26 cellular contexts compared by ENCODE assay signal in the genomic region with DNA sequence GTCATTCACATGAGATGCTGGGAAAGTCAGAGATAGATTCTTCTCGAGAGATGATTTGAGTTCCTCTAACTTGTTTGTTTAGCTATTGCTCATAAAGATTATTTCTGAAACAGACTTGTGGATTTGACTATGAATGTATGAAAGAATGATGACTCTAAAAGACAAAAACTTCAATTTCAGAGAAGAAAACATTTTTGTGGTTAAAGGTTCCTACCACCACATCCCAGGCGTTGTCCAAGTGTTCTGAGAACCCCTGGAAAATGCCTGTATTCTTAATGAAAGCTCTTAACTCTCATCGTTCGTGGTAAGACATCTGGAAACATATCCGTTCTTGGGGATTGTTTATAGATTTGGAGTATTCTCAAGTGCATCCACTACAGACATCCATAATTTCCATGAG.
DNase-seq lines count a peak whose midpoint lies in the region; ATAC-seq and TF ChIP-seq lines count a peak whose summit lies in the region.
"Had no signal": no experiment of that assay in that cellular context is flagged by ENCODE, and none has a peak within 500 bp of the region (broad histone marks: within the 10 kb centered on the region; RNA-seq: fewer than 3 reads in every experiment).

No MANE protein-coding gene starts in this region.

- DNase-seq in AG10803 (ENCODE audit: low read depth): peak; percentile 3
- DNase-seq in HFFc6: peak; percentile 7
- peak; percentile 60 for DNase-seq in amniotic epithelial cell (ENCODE audit: low read depth)
- peak; percentile 30 for DNase-seq in iris pigment epithelial cell (ENCODE audit: low read depth)
- DNase-seq in GM19238 (ENCODE audit: insufficient read length, low spot score): no peak
- no peak for DNase-seq in superior temporal gyrus (ENCODE audit: extremely low spot score)
- DNase-seq in DMS 273 treated with DMSO at 0.1 percent for 48 hours (lab: John Stamatoyannopoulos, UW): no peak
- DNase-seq: activated naive CD4-positive, alpha-beta T cell treated with anti-CD3 and anti-CD28 coated beads, Interleukin-2, amount 10 ng/mL, durations not matched to agents 7 days and 5 days; aorta; C1 segment of cervical spinal cord; Caco-2; cerebellar nuclear complex; GOT3; left colon; mesendoderm; NCI-H1105; NCI-H2029; NCI-H446 treated with DMSO at 0.1 percent for 48 hours; nucleus accumbens; Right ventricle myocardium superior; SW 1271; T1000; upper lobe of right lung had no signal

- no peak for ATAC-seq in activated T-helper 17 cell treated with anti-CD3 and anti-CD28 coated beads, Interleukin-2, amount 50 U/mL, for 72 hours (replicated peaks)
- ATAC-seq: HepG2, left colon, upper lobe of right lung, WTC11 had no signal

- H3K9me3 Mint-ChIP-seq in HFFc6: peaks cover 16% of the 10 kb centered on the region
- no peaks in the 10 kb centered on the region for H3K9me3 Mint-ChIP-seq in activated T-helper 17 cell treated with anti-CD3 and anti-CD28 coated beads, Interleukin-2, amount 50 U/mL, for 72 hours
- H3K9me3 Mint-ChIP-seq: activated naive CD4-positive, alpha-beta T cell treated with anti-CD3 and anti-CD28 coated beads, Interleukin-2, amount 10 ng/mL, durations not matched to agents 7 days and 5 days; WTC11 had no signal

- H3K4me3 ChIP-seq in AG10803 (ENCODE audit: low read length): no peak overlapping the region
- H3K4me3 ChIP-seq: upper lobe of right lung had no signal

- H3K27ac Mint-ChIP-seq in HFFc6: no peak overlapping the region
- H3K27ac Mint-ChIP-seq in activated T-helper 17 cell treated with anti-CD3 and anti-CD28 coated beads, Interleukin-2, amount 50 U/mL, for 72 hours: no peak overlapping the region
- H3K27ac Mint-ChIP-seq: activated naive CD4-positive, alpha-beta T cell treated with anti-CD3 and anti-CD28 coated beads, Interleukin-2, amount 10 ng/mL, durations not matched to agents 7 days and 5 days; WTC11 had no signal

- no peak overlapping the region for H3K4me3 Mint-ChIP-seq in HFFc6
- H3K4me3 Mint-ChIP-seq in activated T-helper 17 cell treated with anti-CD3 and anti-CD28 coated beads, Interleukin-2, amount 50 U/mL, for 72 hours: no peak overlapping the region
- H3K4me3 Mint-ChIP-seq: activated naive CD4-positive, alpha-beta T cell treated with anti-CD3 and anti-CD28 coated beads, Interleukin-2, amount 10 ng/mL, durations not matched to agents 7 days and 5 days; WTC11 had no signal

- no peaks in the 10 kb centered on the region for H3K4me1 Mint-ChIP-seq in HFFc6 (ENCODE audit: low read depth)
- no peaks in the 10 kb centered on the region for H3K4me1 Mint-ChIP-seq in activated T-helper 17 cell treated with anti-CD3 and anti-CD28 coated beads, Interleukin-2, amount 50 U/mL, for 72 hours
- H3K4me1 Mint-ChIP-seq: activated naive CD4-positive, alpha-beta T cell treated with anti-CD3 and anti-CD28 coated beads, Interleukin-2, amount 10 ng/mL, durations not matched to agents 7 days and 5 days had no signal

- no peaks in the 10 kb centered on the region for H3K36me3 Mint-ChIP-seq in HFFc6 (ENCODE audit: low read depth)
- no peaks in the 10 kb centered on the region for H3K36me3 Mint-ChIP-seq in activated T-helper 17 cell treated with anti-CD3 and anti-CD28 coated beads, Interleukin-2, amount 50 U/mL, for 72 hours (ENCODE audit: low read depth)
- H3K36me3 Mint-ChIP-seq: activated naive CD4-positive, alpha-beta T cell treated with anti-CD3 and anti-CD28 coated beads, Interleukin-2, amount 10 ng/mL, durations not matched to agents 7 days and 5 days; WTC11 had no signal

- TF ChIP-seq CTCF in AG10803 (conservative IDR thresholded peaks at IDR 0.05; ENCODE audit: low read length) (no peak), HFFc6 (IDR thresholded peaks at IDR 0.05) (no peak)

- H3K27me3 Mint-ChIP-seq in HFFc6 (ENCODE audit: insufficient read depth): no peaks in the 10 kb centered on the region
- H3K27me3 Mint-ChIP-seq in activated T-helper 17 cell treated with anti-CD3 and anti-CD28 coated beads, Interleukin-2, amount 50 U/mL, for 72 hours: peaks cover 11% of the 10 kb centered on the region
- H3K27me3 Mint-ChIP-seq: activated naive CD4-positive, alpha-beta T cell treated with anti-CD3 and anti-CD28 coated beads, Interleukin-2, amount 10 ng/mL, durations not matched to agents 7 days and 5 days had no signal

Comparison
In these comparisons a context has a peak if more than half of its experiments do, and no peak if none do; other contexts are left out.
1. DNase-seq: peak in AG10803 (single experiment), HFFc6 (single experiment), amniotic epithelial cell (single experiment) and iris pigment epithelial cell (single experiment); none in GM19238 (single experiment), superior temporal gyrus (single experiment) and DMS 273 treated with DMSO at 0.1 percent for 48 hours (single experiment).